ENCODE assay signal across 1 cellular context in the genomic region with DNA sequence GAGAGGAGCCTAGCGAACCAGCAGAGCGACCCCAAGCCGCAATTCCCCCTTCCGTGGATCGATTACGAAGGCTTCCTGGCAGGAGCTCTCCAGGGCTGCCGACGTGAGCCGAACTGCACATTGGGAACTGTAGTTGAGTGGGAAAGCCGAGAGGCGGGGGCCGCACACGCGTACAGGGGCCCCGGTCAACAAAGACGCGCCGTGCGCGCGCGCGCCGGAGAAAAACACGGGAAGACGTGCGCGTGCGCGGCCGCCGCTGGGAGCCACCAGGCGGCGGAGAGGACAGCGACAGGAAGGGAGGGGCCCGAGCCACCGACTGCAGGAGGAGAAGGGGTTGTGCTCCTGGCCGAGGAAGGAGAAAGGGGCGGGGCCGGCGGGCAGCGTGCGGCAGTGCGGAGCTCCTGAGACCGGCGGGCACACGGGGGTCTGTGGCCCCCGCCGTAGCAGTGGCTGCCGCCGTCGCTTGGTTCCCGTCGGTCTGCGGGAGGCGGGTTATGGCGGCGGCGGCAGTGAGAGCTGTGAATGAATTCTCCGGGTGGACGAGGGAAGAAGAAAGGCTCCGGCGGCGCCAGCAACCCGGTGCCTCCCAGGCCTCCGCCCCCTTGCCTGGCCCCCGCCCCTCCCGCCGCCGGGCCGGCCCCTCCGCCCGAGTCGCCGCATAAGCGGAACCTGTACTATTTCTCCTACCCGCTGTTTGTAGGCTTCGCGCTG.
A peak's percentile ranks its signal among the peaks of the same experiment; 100 is the strongest.
TF ChIP-seq lines count a peak whose summit lies in the region.

A gene with protein sequence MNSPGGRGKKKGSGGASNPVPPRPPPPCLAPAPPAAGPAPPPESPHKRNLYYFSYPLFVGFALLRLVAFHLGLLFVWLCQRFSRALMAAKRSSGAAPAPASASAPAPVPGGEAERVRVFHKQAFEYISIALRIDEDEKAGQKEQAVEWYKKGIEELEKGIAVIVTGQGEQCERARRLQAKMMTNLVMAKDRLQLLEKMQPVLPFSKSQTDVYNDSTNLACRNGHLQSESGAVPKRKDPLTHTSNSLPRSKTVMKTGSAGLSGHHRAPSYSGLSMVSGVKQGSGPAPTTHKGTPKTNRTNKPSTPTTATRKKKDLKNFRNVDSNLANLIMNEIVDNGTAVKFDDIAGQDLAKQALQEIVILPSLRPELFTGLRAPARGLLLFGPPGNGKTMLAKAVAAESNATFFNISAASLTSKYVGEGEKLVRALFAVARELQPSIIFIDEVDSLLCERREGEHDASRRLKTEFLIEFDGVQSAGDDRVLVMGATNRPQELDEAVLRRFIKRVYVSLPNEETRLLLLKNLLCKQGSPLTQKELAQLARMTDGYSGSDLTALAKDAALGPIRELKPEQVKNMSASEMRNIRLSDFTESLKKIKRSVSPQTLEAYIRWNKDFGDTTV (plus strand): TSS at position 247 of the 711 bp plus-strand sequence. CDS start 276 bp downstream, at position 523.

TF ChIP-seq in HEK293, 187 proteins besides CTCF, POLR2A, EP300 and RAD21 (continued from another document and continues in another):
- TF ChIP-seq, protein P1, sequence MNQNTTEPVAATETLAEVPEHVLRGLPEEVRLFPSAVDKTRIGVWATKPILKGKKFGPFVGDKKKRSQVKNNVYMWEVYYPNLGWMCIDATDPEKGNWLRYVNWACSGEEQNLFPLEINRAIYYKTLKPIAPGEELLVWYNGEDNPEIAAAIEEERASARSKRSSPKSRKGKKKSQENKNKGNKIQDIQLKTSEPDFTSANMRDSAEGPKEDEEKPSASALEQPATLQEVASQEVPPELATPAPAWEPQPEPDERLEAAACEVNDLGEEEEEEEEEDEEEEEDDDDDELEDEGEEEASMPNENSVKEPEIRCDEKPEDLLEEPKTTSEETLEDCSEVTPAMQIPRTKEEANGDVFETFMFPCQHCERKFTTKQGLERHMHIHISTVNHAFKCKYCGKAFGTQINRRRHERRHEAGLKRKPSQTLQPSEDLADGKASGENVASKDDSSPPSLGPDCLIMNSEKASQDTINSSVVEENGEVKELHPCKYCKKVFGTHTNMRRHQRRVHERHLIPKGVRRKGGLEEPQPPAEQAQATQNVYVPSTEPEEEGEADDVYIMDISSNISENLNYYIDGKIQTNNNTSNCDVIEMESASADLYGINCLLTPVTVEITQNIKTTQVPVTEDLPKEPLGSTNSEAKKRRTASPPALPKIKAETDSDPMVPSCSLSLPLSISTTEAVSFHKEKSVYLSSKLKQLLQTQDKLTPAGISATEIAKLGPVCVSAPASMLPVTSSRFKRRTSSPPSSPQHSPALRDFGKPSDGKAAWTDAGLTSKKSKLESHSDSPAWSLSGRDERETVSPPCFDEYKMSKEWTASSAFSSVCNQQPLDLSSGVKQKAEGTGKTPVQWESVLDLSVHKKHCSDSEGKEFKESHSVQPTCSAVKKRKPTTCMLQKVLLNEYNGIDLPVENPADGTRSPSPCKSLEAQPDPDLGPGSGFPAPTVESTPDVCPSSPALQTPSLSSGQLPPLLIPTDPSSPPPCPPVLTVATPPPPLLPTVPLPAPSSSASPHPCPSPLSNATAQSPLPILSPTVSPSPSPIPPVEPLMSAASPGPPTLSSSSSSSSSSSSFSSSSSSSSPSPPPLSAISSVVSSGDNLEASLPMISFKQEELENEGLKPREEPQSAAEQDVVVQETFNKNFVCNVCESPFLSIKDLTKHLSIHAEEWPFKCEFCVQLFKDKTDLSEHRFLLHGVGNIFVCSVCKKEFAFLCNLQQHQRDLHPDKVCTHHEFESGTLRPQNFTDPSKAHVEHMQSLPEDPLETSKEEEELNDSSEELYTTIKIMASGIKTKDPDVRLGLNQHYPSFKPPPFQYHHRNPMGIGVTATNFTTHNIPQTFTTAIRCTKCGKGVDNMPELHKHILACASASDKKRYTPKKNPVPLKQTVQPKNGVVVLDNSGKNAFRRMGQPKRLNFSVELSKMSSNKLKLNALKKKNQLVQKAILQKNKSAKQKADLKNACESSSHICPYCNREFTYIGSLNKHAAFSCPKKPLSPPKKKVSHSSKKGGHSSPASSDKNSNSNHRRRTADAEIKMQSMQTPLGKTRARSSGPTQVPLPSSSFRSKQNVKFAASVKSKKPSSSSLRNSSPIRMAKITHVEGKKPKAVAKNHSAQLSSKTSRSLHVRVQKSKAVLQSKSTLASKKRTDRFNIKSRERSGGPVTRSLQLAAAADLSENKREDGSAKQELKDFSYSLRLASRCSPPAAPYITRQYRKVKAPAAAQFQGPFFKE (tag by site-specific recombination; IDR thresholded peaks at IDR 0.05; ENCODE audit: borderline replicate concordance), result no peak
- TF ChIP-seq, protein P2, sequence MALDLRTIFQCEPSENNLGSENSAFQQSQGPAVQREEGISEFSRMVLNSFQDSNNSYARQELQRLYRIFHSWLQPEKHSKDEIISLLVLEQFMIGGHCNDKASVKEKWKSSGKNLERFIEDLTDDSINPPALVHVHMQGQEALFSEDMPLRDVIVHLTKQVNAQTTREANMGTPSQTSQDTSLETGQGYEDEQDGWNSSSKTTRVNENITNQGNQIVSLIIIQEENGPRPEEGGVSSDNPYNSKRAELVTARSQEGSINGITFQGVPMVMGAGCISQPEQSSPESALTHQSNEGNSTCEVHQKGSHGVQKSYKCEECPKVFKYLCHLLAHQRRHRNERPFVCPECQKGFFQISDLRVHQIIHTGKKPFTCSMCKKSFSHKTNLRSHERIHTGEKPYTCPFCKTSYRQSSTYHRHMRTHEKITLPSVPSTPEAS (tag by site-specific recombination; IDR thresholded peaks at IDR 0.05), result peak; percentile 86
- 0 out of 2 replicates have a peak, but pooled peaks have one; percentile 24 for TF ChIP-seq YY1 (tag by site-specific recombination; IDR thresholded peaks at IDR 0.05)
- TF ChIP-seq, protein P3, sequence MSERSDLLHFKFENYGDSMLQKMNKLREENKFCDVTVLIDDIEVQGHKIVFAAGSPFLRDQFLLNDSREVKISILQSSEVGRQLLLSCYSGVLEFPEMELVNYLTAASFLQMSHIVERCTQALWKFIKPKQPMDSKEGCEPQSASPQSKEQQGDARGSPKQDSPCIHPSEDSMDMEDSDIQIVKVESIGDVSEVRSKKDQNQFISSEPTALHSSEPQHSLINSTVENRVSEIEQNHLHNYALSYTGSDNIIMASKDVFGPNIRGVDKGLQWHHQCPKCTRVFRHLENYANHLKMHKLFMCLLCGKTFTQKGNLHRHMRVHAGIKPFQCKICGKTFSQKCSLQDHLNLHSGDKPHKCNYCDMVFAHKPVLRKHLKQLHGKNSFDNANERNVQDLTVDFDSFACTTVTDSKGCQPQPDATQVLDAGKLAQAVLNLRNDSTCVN (tag by site-specific recombination; optimal IDR thresholded peaks at IDR 0.05), result peak; percentile 96
- 0 out of 2 replicates have a peak, but pooled peaks have one; percentile 2 for TF ChIP-seq ZNF585B (tag by site-specific recombination; IDR thresholded peaks at IDR 0.05)
- peak; percentile 59; the same call in 1 of the 2 replicates for TF ChIP-seq KLF16 (tag by site-specific recombination; IDR thresholded peaks at IDR 0.05)
- TF ChIP-seq, protein P4, sequence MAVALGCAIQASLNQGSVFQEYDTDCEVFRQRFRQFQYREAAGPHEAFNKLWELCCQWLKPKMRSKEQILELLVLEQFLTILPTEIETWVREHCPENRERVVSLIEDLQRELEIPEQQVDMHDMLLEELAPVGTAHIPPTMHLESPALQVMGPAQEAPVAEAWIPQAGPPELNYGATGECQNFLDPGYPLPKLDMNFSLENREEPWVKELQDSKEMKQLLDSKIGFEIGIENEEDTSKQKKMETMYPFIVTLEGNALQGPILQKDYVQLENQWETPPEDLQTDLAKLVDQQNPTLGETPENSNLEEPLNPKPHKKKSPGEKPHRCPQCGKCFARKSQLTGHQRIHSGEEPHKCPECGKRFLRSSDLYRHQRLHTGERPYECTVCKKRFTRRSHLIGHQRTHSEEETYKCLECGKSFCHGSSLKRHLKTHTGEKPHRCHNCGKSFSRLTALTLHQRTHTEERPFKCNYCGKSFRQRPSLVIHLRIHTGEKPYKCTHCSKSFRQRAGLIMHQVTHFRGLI (tag by site-specific recombination; IDR thresholded peaks at IDR 0.05), result no peak
- peak; percentile 87 for TF ChIP-seq ZBTB20 (tag by site-specific recombination; IDR thresholded peaks at IDR 0.05)
- TF ChIP-seq ZNF791 (tag by site-specific recombination; IDR thresholded peaks at IDR 0.05), result no peak
- no peak for TF ChIP-seq ZNF394 (tag by site-specific recombination; IDR thresholded peaks at IDR 0.05; ENCODE audit: borderline replicate concordance)
- no peak for TF ChIP-seq MEIS1 (CRISPR knock-in tag; IDR thresholded peaks at IDR 0.05; ENCODE audit: borderline replicate concordance)
- peak; percentile 87 for TF ChIP-seq ZNF76 (tag by site-specific recombination; IDR thresholded peaks at IDR 0.05; ENCODE audit: borderline replicate concordance, low read depth)
- TF ChIP-seq ZBTB8A (tag by site-specific recombination; IDR thresholded peaks at IDR 0.05), result peak; percentile 32; the same call in 1 of the 2 replicates
- TF ChIP-seq ZNF549 (tag by site-specific recombination; IDR thresholded peaks at IDR 0.05), result no peak
- peak; percentile 33; the same call in 1 of the 2 replicates for TF ChIP-seq KLF10 (tag by site-specific recombination; IDR thresholded peaks at IDR 0.05)
- TF ChIP-seq ZNF768 (tag by site-specific recombination; IDR thresholded peaks at IDR 0.05), result no peak
- peak; percentile 60; the same call in 1 of the 2 replicates for TF ChIP-seq KLF8 (tag by site-specific recombination; IDR thresholded peaks at IDR 0.05)
- TF ChIP-seq, protein P5, sequence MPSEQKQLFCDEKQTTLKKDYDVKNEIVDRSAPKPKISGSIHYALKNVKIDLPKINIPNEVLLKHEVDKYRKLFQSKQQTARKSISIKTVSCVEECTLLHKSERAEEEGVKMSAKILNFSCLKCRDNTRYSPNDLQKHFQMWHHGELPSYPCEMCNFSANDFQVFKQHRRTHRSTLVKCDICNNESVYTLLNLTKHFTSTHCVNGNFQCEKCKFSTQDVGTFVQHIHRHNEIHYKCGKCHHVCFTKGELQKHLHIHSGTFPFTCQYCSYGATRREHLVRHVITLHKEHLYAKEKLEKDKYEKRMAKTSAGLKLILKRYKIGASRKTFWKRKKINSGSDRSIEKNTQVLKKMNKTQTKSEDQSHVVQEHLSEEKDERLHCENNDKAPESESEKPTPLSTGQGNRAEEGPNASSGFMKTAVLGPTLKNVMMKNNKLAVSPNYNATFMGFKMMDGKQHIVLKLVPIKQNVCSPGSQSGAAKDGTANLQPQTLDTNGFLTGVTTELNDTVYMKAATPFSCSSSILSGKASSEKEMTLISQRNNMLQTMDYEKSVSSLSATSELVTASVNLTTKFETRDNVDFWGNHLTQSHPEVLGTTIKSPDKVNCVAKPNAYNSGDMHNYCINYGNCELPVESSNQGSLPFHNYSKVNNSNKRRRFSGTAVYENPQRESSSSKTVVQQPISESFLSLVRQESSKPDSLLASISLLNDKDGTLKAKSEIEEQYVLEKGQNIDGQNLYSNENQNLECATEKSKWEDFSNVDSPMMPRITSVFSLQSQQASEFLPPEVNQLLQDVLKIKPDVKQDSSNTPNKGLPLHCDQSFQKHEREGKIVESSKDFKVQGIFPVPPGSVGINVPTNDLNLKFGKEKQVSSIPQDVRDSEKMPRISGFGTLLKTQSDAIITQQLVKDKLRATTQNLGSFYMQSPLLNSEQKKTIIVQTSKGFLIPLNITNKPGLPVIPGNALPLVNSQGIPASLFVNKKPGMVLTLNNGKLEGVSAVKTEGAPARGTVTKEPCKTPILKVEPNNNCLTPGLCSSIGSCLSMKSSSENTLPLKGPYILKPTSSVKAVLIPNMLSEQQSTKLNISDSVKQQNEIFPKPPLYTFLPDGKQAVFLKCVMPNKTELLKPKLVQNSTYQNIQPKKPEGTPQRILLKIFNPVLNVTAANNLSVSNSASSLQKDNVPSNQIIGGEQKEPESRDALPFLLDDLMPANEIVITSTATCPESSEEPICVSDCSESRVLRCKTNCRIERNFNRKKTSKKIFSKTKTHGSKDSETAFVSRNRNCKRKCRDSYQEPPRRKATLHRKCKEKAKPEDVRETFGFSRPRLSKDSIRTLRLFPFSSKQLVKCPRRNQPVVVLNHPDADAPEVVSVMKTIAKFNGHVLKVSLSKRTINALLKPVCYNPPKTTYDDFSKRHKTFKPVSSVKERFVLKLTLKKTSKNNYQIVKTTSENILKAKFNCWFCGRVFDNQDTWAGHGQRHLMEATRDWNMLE (tag by site-specific recombination; conservative IDR thresholded peaks at IDR 0.05; ENCODE audit: low read depth), result no peak
- no peak for TF ChIP-seq ZNF510 (tag by site-specific recombination; IDR thresholded peaks at IDR 0.05; ENCODE audit: insufficient replicate concordance)
- TF ChIP-seq, protein P6, sequence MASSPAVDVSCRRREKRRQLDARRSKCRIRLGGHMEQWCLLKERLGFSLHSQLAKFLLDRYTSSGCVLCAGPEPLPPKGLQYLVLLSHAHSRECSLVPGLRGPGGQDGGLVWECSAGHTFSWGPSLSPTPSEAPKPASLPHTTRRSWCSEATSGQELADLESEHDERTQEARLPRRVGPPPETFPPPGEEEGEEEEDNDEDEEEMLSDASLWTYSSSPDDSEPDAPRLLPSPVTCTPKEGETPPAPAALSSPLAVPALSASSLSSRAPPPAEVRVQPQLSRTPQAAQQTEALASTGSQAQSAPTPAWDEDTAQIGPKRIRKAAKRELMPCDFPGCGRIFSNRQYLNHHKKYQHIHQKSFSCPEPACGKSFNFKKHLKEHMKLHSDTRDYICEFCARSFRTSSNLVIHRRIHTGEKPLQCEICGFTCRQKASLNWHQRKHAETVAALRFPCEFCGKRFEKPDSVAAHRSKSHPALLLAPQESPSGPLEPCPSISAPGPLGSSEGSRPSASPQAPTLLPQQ (tag by site-specific recombination; IDR thresholded peaks at IDR 0.05), result no peak
- TF ChIP-seq, protein P7, sequence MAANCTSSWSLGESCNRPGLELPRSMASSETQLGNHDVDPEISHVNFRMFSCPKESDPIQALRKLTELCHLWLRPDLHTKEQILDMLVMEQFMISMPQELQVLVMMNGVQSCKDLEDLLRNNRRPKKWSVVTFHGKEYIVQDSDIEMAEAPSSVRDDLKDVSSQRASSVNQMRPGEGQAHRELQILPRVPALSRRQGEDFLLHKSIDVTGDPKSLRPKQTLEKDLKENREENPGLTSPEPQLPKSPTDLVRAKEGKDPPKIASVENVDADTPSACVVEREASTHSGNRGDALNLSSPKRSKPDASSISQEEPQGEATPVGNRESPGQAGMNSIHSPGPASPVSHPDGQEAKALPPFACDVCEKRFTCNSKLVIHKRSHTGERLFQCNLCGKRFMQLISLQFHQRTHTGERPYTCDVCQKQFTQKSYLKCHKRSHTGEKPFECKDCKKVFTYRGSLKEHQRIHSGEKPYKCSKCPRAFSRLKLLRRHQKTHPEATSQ (tag by site-specific recombination; IDR thresholded peaks at IDR 0.05), result no peak
- no peak for TF ChIP-seq ZNF311 (tag by site-specific recombination; IDR thresholded peaks at IDR 0.05; ENCODE audit: borderline replicate concordance)
- no peak for TF ChIP-seq ZNF514 (tag by site-specific recombination; IDR thresholded peaks at IDR 0.05)
- peak; percentile 54 for TF ChIP-seq ZSCAN30 (tag by site-specific recombination; IDR thresholded peaks at IDR 0.05)
- no peak for TF ChIP-seq ZNF121 (tag by site-specific recombination; IDR thresholded peaks at IDR 0.05)
- no peak for TF ChIP-seq ZNF211 (tag by site-specific recombination; IDR thresholded peaks at IDR 0.05; ENCODE audit: low read depth)
- no peak for TF ChIP-seq ZBTB7A (tag by site-specific recombination; IDR thresholded peaks at IDR 0.05; ENCODE audit: low read depth)
- TF ChIP-seq OSR2 (tag by site-specific recombination; IDR thresholded peaks at IDR 0.05), result peak; percentile 58; the same call in 1 of the 2 replicates
- TF ChIP-seq REPIN1 (tag by site-specific recombination; IDR thresholded peaks at IDR 0.05; ENCODE audit: low read depth), result no peak
- peak; percentile 83 for TF ChIP-seq SP3 (tag by site-specific recombination; IDR thresholded peaks at IDR 0.05)
- no peak for TF ChIP-seq ZNF354C (tag by site-specific recombination; IDR thresholded peaks at IDR 0.05; ENCODE audit: borderline replicate concordance, low read depth)
- no peak for TF ChIP-seq ZNF37A (tag by site-specific recombination; IDR thresholded peaks at IDR 0.05)
- TF ChIP-seq ZNF629 (tag by site-specific recombination; IDR thresholded peaks at IDR 0.05), result 0 out of 2 replicates have a peak, but pooled peaks have one; percentile 41
